In genomic region chr7:150728609-150729008, GRCh38 we compare ENCODE assay signal across 30 cellular contexts. TPM values are rescaled to one million over a fixed set of nuclear protein-coding genes. Genes with fewer than 3 reads are reported as not detected.
"Had no signal": no experiment of that assay in that cellular context is flagged by ENCODE, and none has a peak within 500 bp of the region (broad histone marks: within the 10 kb centered on the region; RNA-seq: fewer than 3 reads in every experiment).

No MANE protein-coding gene starts in this region.

- H3K36me3 ChIP-seq: gastroesophageal sphincter, pancreas, prostate gland, stomach, thyroid gland, vagina, WERI-Rb-1 had no signal

- H2AFZ ChIP-seq: hepatocyte had no signal

- ATAC-seq: activated CD4-positive, CD25-positive, alpha-beta regulatory T cell treated with anti-CD3 and anti-CD28 coated beads, Interleukin-2, amount 50 U/mL, for 24 hours; activated naive CD8-positive, alpha-beta T cell treated with anti-CD3 and anti-CD28 coated beads, Interleukin-2, amount 50 U/mL, for 24 hours; gastroesophageal sphincter; left cardiac atrium; left ventricle myocardium superior; sciatic nerve; T-helper 17 cell had no signal

- DNase-seq: activated CD4-positive, alpha-beta memory T cell treated with anti-CD3 and anti-CD28 coated beads, Interleukin-2, amount 10 ng/mL, durations not matched to agents 7 days and 5 days; activated CD4-positive, alpha-beta T cell treated with anti-CD3 and anti-CD28 coated beads, Interleukin-2, amount 10 ng/mL, durations not matched to agents 7 days and 5 days; activated naive CD8-positive, alpha-beta T cell treated with anti-CD3 and anti-CD28 coated beads, Interleukin-2, amount 50 U/mL, for 24 hours; amygdala; caudate nucleus; left cardiac atrium; left ventricle myocardium superior; nucleus accumbens; pancreas; retina; stimulated activated CD4-positive, alpha-beta T cell treated with anti-CD3 and anti-CD28 coated beads, Interleukin-12 subunit alpha, Interleukin-12 subunit beta, amount 100 ng/mL, for 4 hours; stimulated activated CD4-positive, alpha-beta T cell treated with anti-CD3 and anti-CD28 coated beads, Interleukin-4, amount 100 ng/mL, for 1 hour; stomach; T-helper 17 cell; T1000; thyroid gland; upper lobe of left lung; WERI-Rb-1 had no signal

- H3K4me2 ChIP-seq: hepatocyte had no signal

- H3K4me3 ChIP-seq: gastroesophageal sphincter, hepatocyte, pancreas, prostate gland, skin epidermis, stomach, thyroid gland, upper lobe of left lung, vagina had no signal

- H3K9me3 ChIP-seq: pancreas, prostate gland, thyroid gland, vagina had no signal

- FAIRE-seq: endothelial cell of umbilical vein, keratinocyte had no signal

- H3K4me3 Mint-ChIP-seq: activated CD4-positive, alpha-beta memory T cell treated with anti-CD3 and anti-CD28 coated beads, Interleukin-2, amount 10 ng/mL, durations not matched to agents 7 days and 5 days; activated CD4-positive, alpha-beta T cell treated with anti-CD3 and anti-CD28 coated beads, Interleukin-2, amount 10 ng/mL, durations not matched to agents 7 days and 5 days; activated naive CD8-positive, alpha-beta T cell treated with anti-CD3 and anti-CD28 coated beads, Interleukin-2, amount 50 U/mL, for 24 hours; neural crest cell; T-helper 17 cell had no signal

- H3K27ac ChIP-seq: gastroesophageal sphincter, hepatocyte, pancreas, prostate gland, skin epidermis, stomach, thyroid gland, upper lobe of left lung, vagina, WERI-Rb-1 had no signal

- H3K27me3 Mint-ChIP-seq: activated CD4-positive, alpha-beta memory T cell treated with anti-CD3 and anti-CD28 coated beads, Interleukin-2, amount 10 ng/mL, durations not matched to agents 7 days and 5 days; activated CD4-positive, alpha-beta T cell treated with anti-CD3 and anti-CD28 coated beads, Interleukin-2, amount 10 ng/mL, durations not matched to agents 7 days and 5 days; activated naive CD8-positive, alpha-beta T cell treated with anti-CD3 and anti-CD28 coated beads, Interleukin-2, amount 50 U/mL, for 24 hours; T-helper 17 cell had no signal

- H3K4me1 ChIP-seq: gastroesophageal sphincter, pancreas, prostate gland, stomach, thyroid gland, upper lobe of left lung, vagina had no signal

- H3K27ac Mint-ChIP-seq: activated CD4-positive, alpha-beta memory T cell treated with anti-CD3 and anti-CD28 coated beads, Interleukin-2, amount 10 ng/mL, durations not matched to agents 7 days and 5 days; activated CD4-positive, alpha-beta T cell treated with anti-CD3 and anti-CD28 coated beads, Interleukin-2, amount 10 ng/mL, durations not matched to agents 7 days and 5 days; T-helper 17 cell had no signal

- H3K79me2 ChIP-seq: hepatocyte had no signal

- H3K27me3 ChIP-seq: gastroesophageal sphincter, hepatocyte, pancreas, stomach, thyroid gland, upper lobe of left lung, vagina had no signal

- H3K4me1 Mint-ChIP-seq: neural crest cell had no signal

RNA-seq across cellular contexts. Expression of gene GIMAP5, which starts 8.6 kb away (rescaled TPM):
- total RNA-seq: fibroblast of lung, fibroblast of villous mesenchyme had no signal
- polyA plus RNA-seq: fibroblast of lung, keratinocyte had no signal

RNA-seq across cellular contexts. Expression of gene GIMAP1, which starts 12.2 kb away (rescaled TPM):
- total RNA-seq: fibroblast of villous mesenchyme, hepatocyte, neural crest cell had no signal
- polyA plus RNA-seq: keratinocyte had no signal

RNA-seq across cellular contexts. Expression of gene GIMAP2, which starts 43.1 kb away (rescaled TPM):
- total RNA-seq: neural crest cell had no signal
